In the genomic region with DNA sequence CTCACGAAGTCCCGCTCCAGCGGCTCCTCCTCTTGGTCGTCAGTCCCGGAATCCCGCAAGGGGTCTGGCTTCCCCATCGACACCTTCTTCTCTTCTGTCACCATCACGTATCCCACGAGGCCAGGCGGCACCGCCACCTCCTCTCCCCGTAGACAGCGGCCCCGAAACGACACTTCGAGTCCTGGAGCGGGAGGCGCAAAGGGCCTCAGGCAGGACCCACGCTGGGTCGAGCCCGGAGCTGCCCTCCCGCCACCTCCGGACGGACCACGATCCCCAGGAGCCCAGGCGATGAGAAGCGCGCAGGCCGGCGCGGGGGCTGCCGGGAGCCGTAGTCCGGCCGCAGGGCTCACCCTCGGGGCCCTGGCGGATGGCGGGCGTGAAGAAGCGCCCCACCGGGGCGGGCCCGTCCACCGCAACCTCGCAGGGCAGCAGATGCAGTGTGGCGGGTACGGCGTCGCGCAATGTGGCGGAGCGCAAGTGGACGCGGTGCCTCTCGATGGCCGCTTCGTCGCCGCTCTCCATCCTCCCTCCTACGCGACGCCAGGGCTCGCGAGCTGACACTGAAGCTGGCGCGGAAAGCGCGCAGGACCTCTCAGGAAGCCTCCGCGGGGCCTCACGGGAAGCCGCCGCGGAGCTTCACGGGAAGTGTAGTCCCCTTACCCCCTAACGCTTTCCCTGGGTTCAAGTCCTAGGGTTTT, we compare ENCODE assay signal across 1 cellular context.
TF ChIP-seq lines count a peak whose summit lies in the region.

A gene (minus strand): TSS at position 562 of the 698 bp plus-strand sequence. CDS start 40 bp downstream, at position 522.

TF ChIP-seq in K562, 482 proteins besides CTCF, POLR2A, EP300 and RAD21 (continued from another document and continues in another):
- TF ChIP-seq, protein P1, sequence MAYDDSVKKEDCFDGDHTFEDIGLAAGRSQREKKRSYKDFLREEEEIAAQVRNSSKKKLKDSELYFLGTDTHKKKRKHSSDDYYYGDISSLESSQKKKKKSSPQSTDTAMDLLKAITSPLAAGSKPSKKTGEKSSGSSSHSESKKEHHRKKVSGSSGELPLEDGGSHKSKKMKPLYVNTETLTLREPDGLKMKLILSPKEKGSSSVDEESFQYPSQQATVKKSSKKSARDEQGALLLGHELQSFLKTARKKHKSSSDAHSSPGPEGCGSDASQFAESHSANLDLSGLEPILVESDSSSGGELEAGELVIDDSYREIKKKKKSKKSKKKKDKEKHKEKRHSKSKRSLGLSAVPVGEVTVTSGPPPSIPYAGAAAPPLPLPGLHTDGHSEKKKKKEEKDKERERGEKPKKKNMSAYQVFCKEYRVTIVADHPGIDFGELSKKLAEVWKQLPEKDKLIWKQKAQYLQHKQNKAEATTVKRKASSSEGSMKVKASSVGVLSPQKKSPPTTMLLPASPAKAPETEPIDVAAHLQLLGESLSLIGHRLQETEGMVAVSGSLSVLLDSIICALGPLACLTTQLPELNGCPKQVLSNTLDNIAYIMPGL (CRISPR knock-in tag; IDR thresholded peaks at IDR 0.05): peak; percentile 53; the same call in 1 of the 2 replicates
- TF ChIP-seq TBL1XR1 (IDR thresholded peaks at IDR 0.05; ENCODE audit: low read length in 2 of 2) (peak in 1 of 2 experiments; percentile 7; a peak in 1 of 4 replicates), RBM39 (optimal IDR thresholded peaks at IDR 0.05; ENCODE audit: low read depth, low read length) (no peak), ZEB2 (IDR thresholded peaks at IDR 0.05) (no peak), RBFOX2 (IDR thresholded peaks at IDR 0.05; ENCODE audit: low read depth, low read length) (peak; percentile 96), ZNF75A (CRISPR knock-in tag; IDR thresholded peaks at IDR 0.05) (no peak), NR2C2 (CRISPR knock-in tag; IDR thresholded peaks at IDR 0.05) (peak; percentile 60; the same call in 1 of the 2 replicates), NR2C2 (tag; IDR thresholded peaks at IDR 0.05) (peak; percentile 81), FIP1L1 (IDR thresholded peaks at IDR 0.05; ENCODE audit: low read depth, low read length, poor library complexity, severe bottlenecking) (peak; percentile 88), KHSRP (IDR thresholded peaks at IDR 0.05) (no peak), ZNF197 (CRISPR knock-in tag; IDR thresholded peaks at IDR 0.05; ENCODE audit: low read depth) (0 out of 2 replicates have a peak, but pooled peaks have one; percentile 43), SP2 (IDR thresholded peaks at IDR 0.05; ENCODE audit: extremely low read depth, low read depth, low read length, poor library complexity, severe bottlenecking) (no peak), BCOR (IDR thresholded peaks at IDR 0.05) (no peak), ZNF263 (CRISPR knock-in tag; IDR thresholded peaks at IDR 0.05; ENCODE audit: borderline replicate concordance) (peak; percentile 98), FOXJ3 (CRISPR knock-in tag; IDR thresholded peaks at IDR 0.05) (no peak), TAF1 (IDR thresholded peaks at IDR 0.05; ENCODE audit: control insufficient read depth, extremely low read depth, insufficient read depth, low read length, severe bottlenecking) (peak; percentile 55), FOXJ2 (tag; IDR thresholded peaks at IDR 0.05) (no peak), ELF4 (CRISPR knock-in tag; IDR thresholded peaks at IDR 0.05) (0 out of 2 replicates have a peak, but pooled peaks have one; percentile 6), HLTF (IDR thresholded peaks at IDR 0.05) (no peak), DMBX1 (CRISPR knock-in tag; IDR thresholded peaks at IDR 0.05; ENCODE audit: borderline replicate concordance) (peak; percentile 59; the same call in 1 of the 2 replicates), ZNF232 (CRISPR knock-in tag; IDR thresholded peaks at IDR 0.05) (no peak), MAZ (CRISPR knock-in tag; conservative IDR thresholded peaks at IDR 0.05 in 1 of 2, IDR thresholded peaks at IDR 0.05 in 1 of 2) (peak; percentile 77 to 78; a peak in 3 of 4 replicates), NR3C1 (CRISPR knock-in tag; IDR thresholded peaks at IDR 0.05) (peak; percentile 35; the same call in 1 of the 2 replicates), COPS2 (conservative IDR thresholded peaks at IDR 0.05) (no peak), POU5F1 (IDR thresholded peaks at IDR 0.05; ENCODE audit: borderline replicate concordance, low read depth, low read length, partially characterized antibody) (peak; percentile 47), CBFA2T2 (conservative IDR thresholded peaks at IDR 0.05) (no peak), CBX5 (IDR thresholded peaks at IDR 0.05; ENCODE audit: borderline replicate concordance, low read depth) (no peak), ELF2 (CRISPR knock-in tag; IDR thresholded peaks at IDR 0.05) (peak; percentile 82), CBFA2T3 (IDR thresholded peaks at IDR 0.05) (no peak), ZNF589 (CRISPR knock-in tag; IDR thresholded peaks at IDR 0.05; ENCODE audit: low read depth) (0 out of 2 replicates have a peak, but pooled peaks have one; percentile 37), CHD2 (IDR thresholded peaks at IDR 0.05; ENCODE audit: low read depth, low read length) (peak; percentile 84), NFATC3 (IDR thresholded peaks at IDR 0.05) (no peak), CXXC5 (CRISPR knock-in tag; IDR thresholded peaks at IDR 0.05) (peak; percentile 92), SRSF1 (IDR thresholded peaks at IDR 0.05; ENCODE audit: low read depth, low read length) (0 out of 2 replicates have a peak, but pooled peaks have one; percentile 17), PCBP1 (IDR thresholded peaks at IDR 0.05; ENCODE audit: low read depth, low read length, poor library complexity, severe bottlenecking) (peak; percentile 91), GTF2E2 (tag; IDR thresholded peaks at IDR 0.05) (no peak), CSDE1 (IDR thresholded peaks at IDR 0.05) (no peak), ELF1 (tag; IDR thresholded peaks at IDR 0.05) (peak; percentile 80), DACH1 (IDR thresholded peaks at IDR 0.05; ENCODE audit: partially characterized antibody) (no peak), PHTF2 (CRISPR knock-in tag; IDR thresholded peaks at IDR 0.05) (no peak), ZSCAN32 (CRISPR knock-in tag; IDR thresholded peaks at IDR 0.05) (no peak), KAT7 (CRISPR knock-in tag; IDR thresholded peaks at IDR 0.05; ENCODE audit: borderline replicate concordance) (0 out of 2 replicates have a peak, but pooled peaks have one; percentile 46), SMAD3 (CRISPR knock-in tag; conservative IDR thresholded peaks at IDR 0.05) (0 out of 2 replicates have a peak, but pooled peaks have one; percentile 23), SMC3 (conservative IDR thresholded peaks at IDR 0.05; ENCODE audit: insufficient read depth, low read depth, low read length) (0 out of 2 replicates have a peak, but pooled peaks have one; percentile 11), RBM15 (IDR thresholded peaks at IDR 0.05; ENCODE audit: insufficient read depth, low read length) (no peak)
- TF ChIP-seq, protein P2, sequence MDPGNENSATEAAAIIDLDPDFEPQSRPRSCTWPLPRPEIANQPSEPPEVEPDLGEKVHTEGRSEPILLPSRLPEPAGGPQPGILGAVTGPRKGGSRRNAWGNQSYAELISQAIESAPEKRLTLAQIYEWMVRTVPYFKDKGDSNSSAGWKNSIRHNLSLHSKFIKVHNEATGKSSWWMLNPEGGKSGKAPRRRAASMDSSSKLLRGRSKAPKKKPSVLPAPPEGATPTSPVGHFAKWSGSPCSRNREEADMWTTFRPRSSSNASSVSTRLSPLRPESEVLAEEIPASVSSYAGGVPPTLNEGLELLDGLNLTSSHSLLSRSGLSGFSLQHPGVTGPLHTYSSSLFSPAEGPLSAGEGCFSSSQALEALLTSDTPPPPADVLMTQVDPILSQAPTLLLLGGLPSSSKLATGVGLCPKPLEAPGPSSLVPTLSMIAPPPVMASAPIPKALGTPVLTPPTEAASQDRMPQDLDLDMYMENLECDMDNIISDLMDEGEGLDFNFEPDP (CRISPR knock-in tag; IDR thresholded peaks at IDR 0.05): no peak
- TF ChIP-seq, protein P3, sequence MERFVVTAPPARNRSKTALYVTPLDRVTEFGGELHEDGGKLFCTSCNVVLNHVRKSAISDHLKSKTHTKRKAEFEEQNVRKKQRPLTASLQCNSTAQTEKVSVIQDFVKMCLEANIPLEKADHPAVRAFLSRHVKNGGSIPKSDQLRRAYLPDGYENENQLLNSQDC (CRISPR knock-in tag; IDR thresholded peaks at IDR 0.05): no peak
- TF ChIP-seq, protein P4, sequence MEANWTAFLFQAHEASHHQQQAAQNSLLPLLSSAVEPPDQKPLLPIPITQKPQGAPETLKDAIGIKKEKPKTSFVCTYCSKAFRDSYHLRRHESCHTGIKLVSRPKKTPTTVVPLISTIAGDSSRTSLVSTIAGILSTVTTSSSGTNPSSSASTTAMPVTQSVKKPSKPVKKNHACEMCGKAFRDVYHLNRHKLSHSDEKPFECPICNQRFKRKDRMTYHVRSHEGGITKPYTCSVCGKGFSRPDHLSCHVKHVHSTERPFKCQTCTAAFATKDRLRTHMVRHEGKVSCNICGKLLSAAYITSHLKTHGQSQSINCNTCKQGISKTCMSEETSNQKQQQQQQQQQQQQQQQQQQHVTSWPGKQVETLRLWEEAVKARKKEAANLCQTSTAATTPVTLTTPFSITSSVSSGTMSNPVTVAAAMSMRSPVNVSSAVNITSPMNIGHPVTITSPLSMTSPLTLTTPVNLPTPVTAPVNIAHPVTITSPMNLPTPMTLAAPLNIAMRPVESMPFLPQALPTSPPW (CRISPR knock-in tag; IDR thresholded peaks at IDR 0.05): peak; percentile 71
- TF ChIP-seq, protein P5, sequence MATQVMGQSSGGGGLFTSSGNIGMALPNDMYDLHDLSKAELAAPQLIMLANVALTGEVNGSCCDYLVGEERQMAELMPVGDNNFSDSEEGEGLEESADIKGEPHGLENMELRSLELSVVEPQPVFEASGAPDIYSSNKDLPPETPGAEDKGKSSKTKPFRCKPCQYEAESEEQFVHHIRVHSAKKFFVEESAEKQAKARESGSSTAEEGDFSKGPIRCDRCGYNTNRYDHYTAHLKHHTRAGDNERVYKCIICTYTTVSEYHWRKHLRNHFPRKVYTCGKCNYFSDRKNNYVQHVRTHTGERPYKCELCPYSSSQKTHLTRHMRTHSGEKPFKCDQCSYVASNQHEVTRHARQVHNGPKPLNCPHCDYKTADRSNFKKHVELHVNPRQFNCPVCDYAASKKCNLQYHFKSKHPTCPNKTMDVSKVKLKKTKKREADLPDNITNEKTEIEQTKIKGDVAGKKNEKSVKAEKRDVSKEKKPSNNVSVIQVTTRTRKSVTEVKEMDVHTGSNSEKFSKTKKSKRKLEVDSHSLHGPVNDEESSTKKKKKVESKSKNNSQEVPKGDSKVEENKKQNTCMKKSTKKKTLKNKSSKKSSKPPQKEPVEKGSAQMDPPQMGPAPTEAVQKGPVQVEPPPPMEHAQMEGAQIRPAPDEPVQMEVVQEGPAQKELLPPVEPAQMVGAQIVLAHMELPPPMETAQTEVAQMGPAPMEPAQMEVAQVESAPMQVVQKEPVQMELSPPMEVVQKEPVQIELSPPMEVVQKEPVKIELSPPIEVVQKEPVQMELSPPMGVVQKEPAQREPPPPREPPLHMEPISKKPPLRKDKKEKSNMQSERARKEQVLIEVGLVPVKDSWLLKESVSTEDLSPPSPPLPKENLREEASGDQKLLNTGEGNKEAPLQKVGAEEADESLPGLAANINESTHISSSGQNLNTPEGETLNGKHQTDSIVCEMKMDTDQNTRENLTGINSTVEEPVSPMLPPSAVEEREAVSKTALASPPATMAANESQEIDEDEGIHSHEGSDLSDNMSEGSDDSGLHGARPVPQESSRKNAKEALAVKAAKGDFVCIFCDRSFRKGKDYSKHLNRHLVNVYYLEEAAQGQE (CRISPR knock-in tag; IDR thresholded peaks at IDR 0.05; ENCODE audit: low read depth): peak; percentile 84
- TF ChIP-seq, protein P6, sequence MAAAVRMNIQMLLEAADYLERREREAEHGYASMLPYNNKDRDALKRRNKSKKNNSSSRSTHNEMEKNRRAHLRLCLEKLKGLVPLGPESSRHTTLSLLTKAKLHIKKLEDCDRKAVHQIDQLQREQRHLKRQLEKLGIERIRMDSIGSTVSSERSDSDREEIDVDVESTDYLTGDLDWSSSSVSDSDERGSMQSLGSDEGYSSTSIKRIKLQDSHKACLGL (CRISPR knock-in tag; IDR thresholded peaks at IDR 0.05; ENCODE audit: borderline replicate concordance, poor library complexity, severe bottlenecking): no peak
- TF ChIP-seq, protein P7, sequence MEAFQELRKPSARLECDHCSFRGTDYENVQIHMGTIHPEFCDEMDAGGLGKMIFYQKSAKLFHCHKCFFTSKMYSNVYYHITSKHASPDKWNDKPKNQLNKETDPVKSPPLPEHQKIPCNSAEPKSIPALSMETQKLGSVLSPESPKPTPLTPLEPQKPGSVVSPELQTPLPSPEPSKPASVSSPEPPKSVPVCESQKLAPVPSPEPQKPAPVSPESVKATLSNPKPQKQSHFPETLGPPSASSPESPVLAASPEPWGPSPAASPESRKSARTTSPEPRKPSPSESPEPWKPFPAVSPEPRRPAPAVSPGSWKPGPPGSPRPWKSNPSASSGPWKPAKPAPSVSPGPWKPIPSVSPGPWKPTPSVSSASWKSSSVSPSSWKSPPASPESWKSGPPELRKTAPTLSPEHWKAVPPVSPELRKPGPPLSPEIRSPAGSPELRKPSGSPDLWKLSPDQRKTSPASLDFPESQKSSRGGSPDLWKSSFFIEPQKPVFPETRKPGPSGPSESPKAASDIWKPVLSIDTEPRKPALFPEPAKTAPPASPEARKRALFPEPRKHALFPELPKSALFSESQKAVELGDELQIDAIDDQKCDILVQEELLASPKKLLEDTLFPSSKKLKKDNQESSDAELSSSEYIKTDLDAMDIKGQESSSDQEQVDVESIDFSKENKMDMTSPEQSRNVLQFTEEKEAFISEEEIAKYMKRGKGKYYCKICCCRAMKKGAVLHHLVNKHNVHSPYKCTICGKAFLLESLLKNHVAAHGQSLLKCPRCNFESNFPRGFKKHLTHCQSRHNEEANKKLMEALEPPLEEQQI (IDR thresholded peaks at IDR 0.05): no peak
- TF ChIP-seq, protein P8, sequence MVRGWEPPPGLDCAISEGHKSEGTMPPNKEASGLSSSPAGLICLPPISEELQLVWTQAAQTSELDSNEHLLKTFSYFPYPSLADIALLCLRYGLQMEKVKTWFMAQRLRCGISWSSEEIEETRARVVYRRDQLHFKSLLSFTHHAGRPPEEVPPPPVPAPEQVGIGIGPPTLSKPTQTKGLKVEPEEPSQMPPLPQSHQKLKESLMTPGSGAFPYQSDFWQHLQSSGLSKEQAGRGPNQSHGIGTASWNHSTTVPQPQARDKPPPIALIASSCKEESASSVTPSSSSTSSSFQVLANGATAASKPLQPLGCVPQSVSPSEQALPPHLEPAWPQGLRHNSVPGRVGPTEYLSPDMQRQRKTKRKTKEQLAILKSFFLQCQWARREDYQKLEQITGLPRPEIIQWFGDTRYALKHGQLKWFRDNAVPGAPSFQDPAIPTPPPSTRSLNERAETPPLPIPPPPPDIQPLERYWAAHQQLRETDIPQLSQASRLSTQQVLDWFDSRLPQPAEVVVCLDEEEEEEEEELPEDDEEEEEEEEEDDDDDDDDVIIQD (CRISPR knock-in tag; IDR thresholded peaks at IDR 0.05): no peak
- TF ChIP-seq, protein P9, sequence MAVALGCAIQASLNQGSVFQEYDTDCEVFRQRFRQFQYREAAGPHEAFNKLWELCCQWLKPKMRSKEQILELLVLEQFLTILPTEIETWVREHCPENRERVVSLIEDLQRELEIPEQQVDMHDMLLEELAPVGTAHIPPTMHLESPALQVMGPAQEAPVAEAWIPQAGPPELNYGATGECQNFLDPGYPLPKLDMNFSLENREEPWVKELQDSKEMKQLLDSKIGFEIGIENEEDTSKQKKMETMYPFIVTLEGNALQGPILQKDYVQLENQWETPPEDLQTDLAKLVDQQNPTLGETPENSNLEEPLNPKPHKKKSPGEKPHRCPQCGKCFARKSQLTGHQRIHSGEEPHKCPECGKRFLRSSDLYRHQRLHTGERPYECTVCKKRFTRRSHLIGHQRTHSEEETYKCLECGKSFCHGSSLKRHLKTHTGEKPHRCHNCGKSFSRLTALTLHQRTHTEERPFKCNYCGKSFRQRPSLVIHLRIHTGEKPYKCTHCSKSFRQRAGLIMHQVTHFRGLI (CRISPR knock-in tag; IDR thresholded peaks at IDR 0.05): no peak
